22 cellular contexts compared by ENCODE assay signal in genomic region chr11:68658097-68658496, GRCh38. TPM values are rescaled to one million over a fixed set of nuclear protein-coding genes. Genes with fewer than 3 reads are reported as not detected.
A peak's percentile ranks its signal among the peaks of the same experiment; 100 is the strongest.
DNase-seq lines count a peak whose midpoint lies in the region; ATAC-seq, FAIRE-seq and TF ChIP-seq lines count a peak whose summit lies in the region.
"Had no signal": no experiment of that assay in that cellular context is flagged by ENCODE, and none has a peak within 500 bp of the region (broad histone marks: within the 10 kb centered on the region; RNA-seq: fewer than 3 reads in every experiment).

No MANE protein-coding gene starts in this region.

- H3K27ac Mint-ChIP-seq in T-helper 17 cell, result no peak overlapping the region
- H3K27ac Mint-ChIP-seq: CD4-positive, alpha-beta memory T cell; GM23338 had no signal

- no peak overlapping the region for H3K14ac ChIP-seq in H1 (ENCODE audit: insufficient read length)

- no peak overlapping the region for H2BK120ac ChIP-seq in H1 (replicated peaks; ENCODE audit: low read depth, low read length)

- TF ChIP-seq RAD21 in H1 (IDR thresholded peaks at IDR 0.05 in 1 of 2, conservative IDR thresholded peaks at IDR 0.05 in 1 of 2; ENCODE audit: low read depth in 2 of 2, low read length in 2 of 2), result no peak

- peaks cover 14 to 56% (median 33%) of the 10 kb centered on the region in 10 experiments for H3K4me1 ChIP-seq in BLaER1 treated with 17β-estradiol and CSF1 and Interleukin-3, amounts not matched to agents 10 nM and 100 nM
- no peaks in the 10 kb centered on the region for H3K4me1 ChIP-seq in H1 (replicated peaks in 1 of 4; ENCODE audit: control insufficient read depth in 3 of 4, insufficient read depth in 4 of 4, low read length in 3 of 4)

- H3K18ac ChIP-seq in H1 (ENCODE audit: extremely low read depth, low read length), result no peak overlapping the region

- no peak overlapping the region for H3K56ac ChIP-seq in H1 (replicated peaks; ENCODE audit: insufficient read length, low read depth, low read length)

- POLR2A ChIA-PET in H1 (lab: Charles Lee; ENCODE audit: partially characterized antibody), result interaction anchor here (0.6 to 1.1 kb wide), 2 partner anchors 42 to 47 kb away, joined by 3 read pairs; no protein-coding TSS in a partner anchor

- WGBS in H1 (ENCODE audit: extremely low coverage in 1 of 2, insufficient coverage in 1 of 2, insufficient read length in 1 of 2, insufficient replicate concordance in 2 of 2, low coverage in 1 of 2, low lambda C conversion rate in 2 of 2, missing lambda C conversion rate in 1 of 2), 2 experiments, result 97% methylated on average over 8 of the region's 8 CpGs; no CpG with 5 or more reads in 1 of the 2 experiments

- H2BK12ac ChIP-seq in H1 (ENCODE audit: low read depth, low read length), result no peak overlapping the region

- peak overlapping the region in 6 of 11 experiments; percentile 76 to 99 (median 95); a peak in 10 of 22 replicates for H3K4me2 ChIP-seq in BLaER1 treated with 17β-estradiol and CSF1 and Interleukin-3, amounts not matched to agents 10 nM and 100 nM
- H3K4me2 ChIP-seq in H1 (ENCODE audit: insufficient read depth in 1 of 2, low read depth in 2 of 2, low read length in 2 of 2), result no peak overlapping the region
- H3K4me2 ChIP-seq: GM23338 had no signal

- no peak overlapping the region for H4K8ac ChIP-seq in H1 (ENCODE audit: extremely low read depth, insufficient read depth, low read length)

- TF ChIP-seq CTCF in VCaP (conservative IDR thresholded peaks at IDR 0.05) (no peak), H1 (IDR thresholded peaks at IDR 0.05; ENCODE audit: control extremely low read depth in 1 of 3, insufficient read depth in 1 of 3, low read depth in 1 of 3, low read length in 3 of 3) (no peak)

- H3K23me2 ChIP-seq in H1 (ENCODE audit: low read depth, low read length), result no peaks in the 10 kb centered on the region

- H3K23ac ChIP-seq in H1 (ENCODE audit: insufficient read length), result no peak overlapping the region

- H3K9me3 ChIP-seq in BLaER1 treated with 17β-estradiol and CSF1 and Interleukin-3, amounts not matched to agents 10 nM and 100 nM (replicated peaks in 1 of 11), result peaks cover 27 to 45% (median 37%) of the 10 kb centered on the region in 11 experiments
- H3K9me3 ChIP-seq in H1 (ENCODE audit: insufficient read depth in 2 of 2, low read depth in 1 of 2, low read length in 1 of 2), result peaks cover 0 to 6% of the 10 kb centered on the region in 2 experiments; a peak in 1 of 4 replicates
- H3K9me3 ChIP-seq in T-helper 17 cell (ENCODE audit: control insufficient read depth, low read length, poor library complexity, severe bottlenecking), result no peaks in the 10 kb centered on the region

- no peaks in the 10 kb centered on the region for H3K79me2 ChIP-seq in H1 (ENCODE audit: control insufficient read depth in 1 of 2, insufficient read depth in 2 of 2, low read length in 2 of 2)

- H3K9ac ChIP-seq in BLaER1 treated with 17β-estradiol and CSF1 and Interleukin-3, amounts not matched to agents 10 nM and 100 nM, result no peak overlapping the region
- no peak overlapping the region for H3K9ac ChIP-seq in H1 (replicated peaks in 1 of 4; ENCODE audit: extremely low read depth in 1 of 4, low read depth in 3 of 4, low read length in 3 of 4)

- no peaks in the 10 kb centered on the region for H3K79me1 ChIP-seq in H1 (ENCODE audit: low read depth, low read length)

- H2BK15ac ChIP-seq in H1 (ENCODE audit: low read length), result no peak overlapping the region

- H3K27me3 Mint-ChIP-seq in T-helper 17 cell, result peaks cover 72% of the 10 kb centered on the region

- FAIRE-seq in H1 (lab: Jason Lieb, UNC), result no peak
- FAIRE-seq: GM12892 had no signal

- H4K91ac ChIP-seq in H1 (replicated peaks; ENCODE audit: insufficient read length, low read length), result peak overlapping the region; percentile 30

- no peak for TF ChIP-seq EP300 in H1 (IDR thresholded peaks at IDR 0.05; ENCODE audit: borderline replicate concordance in 1 of 2, low read depth in 2 of 2, low read length in 2 of 2)

- no peak overlapping the region for H3K4me3 Mint-ChIP-seq in T-helper 17 cell
- H3K4me3 Mint-ChIP-seq: CD4-positive, alpha-beta memory T cell; GM23338 had no signal

- no peak overlapping the region for H2BK5ac ChIP-seq in H1 (ENCODE audit: low read depth, low read length)

- peaks cover 3% of the 10 kb centered on the region for H3K36me3 Mint-ChIP-seq in T-helper 17 cell (ENCODE audit: low read depth)
- H3K36me3 Mint-ChIP-seq: CD4-positive, alpha-beta memory T cell had no signal

- intact Hi-C loops in posterior vena cava (cut with DNase I), result loop anchor here in 1 of 2 donors (5.0 kb wide), 1 partner anchor 1611 kb away; no protein-coding TSS in a partner anchor

- no peak overlapping the region for H3K4ac ChIP-seq in H1 (replicated peaks; ENCODE audit: insufficient read length, low read depth, low read length)

- no peaks in the 10 kb centered on the region for H3K4me1 Mint-ChIP-seq in T-helper 17 cell
- H3K4me1 Mint-ChIP-seq: CD4-positive, alpha-beta memory T cell; GM23338 had no signal

- H2BK20ac ChIP-seq in H1 (ENCODE audit: low read length), result no peak overlapping the region

- H2AFZ ChIP-seq in H1 (ENCODE audit: low read length), result no peak overlapping the region

- no peak for ATAC-seq in T-helper 17 cell
- ATAC-seq in GM18870 (IDR thresholded peaks at IDR 0.05; ENCODE audit: unreplicated experiment), result no peak
- ATAC-seq: GM23338 had no signal

- peaks cover 0 to 3% (median 0%) of the 10 kb centered on the region in 11 experiments; a peak in 1 of 22 replicates for H3K36me3 ChIP-seq in BLaER1 treated with 17β-estradiol and CSF1 and Interleukin-3, amounts not matched to agents 10 nM and 100 nM
- no peaks in the 10 kb centered on the region for H3K36me3 ChIP-seq in H1 (ENCODE audit: control insufficient read depth in 2 of 4, insufficient read depth in 4 of 4, low read length in 3 of 4)

- H4K20me1 ChIP-seq in BLaER1 treated with 17β-estradiol and CSF1 and Interleukin-3, amounts not matched to agents 10 nM and 100 nM, result peaks cover 0 to 39% (median 11%) of the 10 kb centered on the region in 11 experiments; a peak in 14 of 22 replicates
- H4K20me1 ChIP-seq in H1 (replicated peaks in 1 of 2; ENCODE audit: control insufficient read depth in 1 of 2, insufficient read depth in 2 of 2, low read length in 2 of 2), result no peaks in the 10 kb centered on the region

- H3K27ac ChIP-seq in BLaER1 treated with 17β-estradiol and CSF1 and Interleukin-3, amounts not matched to agents 10 nM and 100 nM, result no peak overlapping the region
- H3K27ac ChIP-seq in VCaP, result peak overlapping the region; percentile 64; the same call in 1 of the 2 replicates
- no peak overlapping the region for H3K27ac ChIP-seq in H1 (ENCODE audit: low read depth, low read length)

- DNase-seq in H1 (ENCODE audit: low read depth in 1 of 2, low spot score in 2 of 2), result no peak
- DNase-seq in posterior vena cava (ENCODE audit: low spot score), result peak; percentile 55
- no peak for DNase-seq in T-helper 17 cell
- no peak for DNase-seq in SIG-M5 treated with dmso at 0.1 percent for 504 hours (lab: John Stamatoyannopoulos, UW; ENCODE audit: unreplicated experiment)
- DNase-seq: CD4-positive, alpha-beta memory T cell; HCEC 1CT; Kasumi-1; NCI-H1694; NCI-H2081; NCI-H2171; NCI-H345; NCI-H524; NCI-H82 had no signal

- no peak overlapping the region for H3K4me3 ChIP-seq in BLaER1 treated with 17β-estradiol and CSF1 and Interleukin-3, amounts not matched to agents 10 nM and 100 nM
- H3K4me3 ChIP-seq in H1 (ENCODE audit: extremely low read depth in 1 of 4, insufficient read depth in 2 of 4, low read depth in 3 of 4, low read length in 4 of 4), result no peak overlapping the region
- H3K4me3 ChIP-seq: GM23338 had no signal

- no peak overlapping the region for H4K5ac ChIP-seq in H1 (ENCODE audit: insufficient read length, low read depth, low read length)

- TF ChIP-seq POLR2A in H1 (IDR thresholded peaks at IDR 0.05; ENCODE audit: control extremely low read depth in 1 of 2, low read depth in 2 of 2, low read length in 2 of 2), result no peak

- CTCF ChIA-PET in H1 (lab: Charles Lee; ENCODE audit: partially characterized antibody), result interaction anchor here (0.6 to 1.6 kb wide), 7 partner anchors 9 to 136 kb away, joined by 3 to 5 read pairs (median 3); no protein-coding TSS in a partner anchor

- peaks cover 0 to 67% (median 33%) of the 10 kb centered on the region in 11 experiments; a peak in 16 of 22 replicates for H3K27me3 ChIP-seq in BLaER1 treated with 17β-estradiol and CSF1 and Interleukin-3, amounts not matched to agents 10 nM and 100 nM
- H3K27me3 ChIP-seq in H1 (replicated peaks in 1 of 4; ENCODE audit: control insufficient read depth in 3 of 4, extremely low read depth in 1 of 4, insufficient read depth in 3 of 4, low read length in 3 of 4), result no peaks in the 10 kb centered on the region

- H2AK5ac ChIP-seq in H1 (ENCODE audit: low read depth, low read length), result no peak overlapping the region

RNA-seq across cellular contexts. Expression of gene GAL, which starts 26.2 kb away (rescaled TPM):
- 233 and 234 TPM in 2 replicates for total RNA-seq in H1 (2021; fragmentation: NEBNext Ultra II Directional; extraction: Animal tissue kit (Norgen Biotek cat#: 25700))
- 81.8 and 124 TPM in 2 replicates for polyA plus RNA-seq in H1 (2011; rRNA removed)
- polyA plus RNA-seq in H1 (2011; cell fraction: cytosol; rRNA removed), result 93.5 TPM
- polyA plus RNA-seq in H1 (2011; cell fraction: nucleus; rRNA removed), result 72.9 TPM
- polyA plus RNA-seq in H1 (2012, experiment 1 of 2), result 113 to 133 TPM (median 127 TPM) in 4 replicates
- 189 TPM for polyA plus RNA-seq in H1 (2012, experiment 2 of 2)
- 495 TPM for polyA plus RNA-seq in H1 (2013, experiment 1 of 2)
- polyA plus RNA-seq in H1 (2013, experiment 2 of 2), result 562 TPM
- 19.7 and 28.9 TPM in 2 replicates for polyA minus RNA-seq in H1 (2011; rRNA and poly(A)+ RNA removed)
- polyA minus RNA-seq in H1 (2011; cell fraction: cytosol; rRNA and poly(A)+ RNA removed), result 55.9 TPM
- polyA minus RNA-seq in H1 (2011; cell fraction: nucleus; rRNA and poly(A)+ RNA removed), result 29.4 TPM
- under 1 TPM in 1 of 2 donors, not detected in 1; 0.52 TPM for total RNA-seq in posterior vena cava
- total RNA-seq in T-helper 17 cell, result not detected
- total RNA-seq: CD4-positive, alpha-beta memory T cell; G401; MCF 10A; Right ventricle myocardium superior; RPMI7951 had no signal
- polyA plus RNA-seq: CD4-positive, alpha-beta memory T cell had no signal

Comparison
In these comparisons a context has a peak if more than half of its experiments do, and no peak if none do; other contexts are left out.
1. H3K4me2 ChIP-seq: peak in BLaER1 treated with 17β-estradiol and CSF1 and Interleukin-3, amounts not matched to agents 10 nM and 100 nM (6 of 11); none in H1 (0 of 2).
2. RNA of gene GAL, which starts 26.2 kb away (total RNA-seq): 233 to 234 TPM in H1; 0.52 TPM in posterior vena cava and not detected in T-helper 17 cell; every median in the first group is over 100 times any median in the second.